1 cellular context compared by ENCODE assay signal in the genomic region with DNA sequence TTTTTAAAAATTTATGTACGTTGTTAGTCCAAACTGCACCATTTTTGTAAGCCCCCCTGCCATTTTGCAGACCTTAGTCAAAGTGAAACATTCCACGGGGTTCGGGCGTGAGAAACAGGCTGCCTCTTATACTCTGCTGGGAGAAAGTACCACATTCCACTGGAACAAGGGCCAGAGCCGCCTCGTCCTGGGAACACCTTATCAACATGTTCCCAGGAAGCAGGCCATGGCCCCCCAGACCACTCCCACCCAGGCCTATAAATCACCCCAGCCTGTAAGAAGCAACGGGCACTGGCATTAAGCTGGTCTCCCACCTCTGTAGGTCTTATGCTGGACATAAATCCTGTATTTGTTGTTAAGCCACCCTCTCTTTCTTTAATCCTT.
TF ChIP-seq lines count a peak whose summit lies in the region.

No MANE protein-coding gene starts in this region.

TF ChIP-seq in endothelial cell of umbilical vein, 7 proteins besides CTCF, POLR2A, EP300 and RAD21:
- no peak for TF ChIP-seq POLR2AphosphoS5 (IDR thresholded peaks at IDR 0.05; ENCODE audit: insufficient read depth, low read depth, low read length)
- no peak for TF ChIP-seq FOS (IDR thresholded peaks at IDR 0.05; ENCODE audit: borderline replicate concordance, insufficient read depth, low read length)
- TF ChIP-seq GATA2 (IDR thresholded peaks at IDR 0.05; ENCODE audit: insufficient read depth, insufficient read length, low read depth, low read length), result no peak
- no peak for TF ChIP-seq EZH2 (IDR thresholded peaks at IDR 0.05; ENCODE audit: borderline replicate concordance, low read depth, low read length, severe bottlenecking)
- no peak for TF ChIP-seq MYC (IDR thresholded peaks at IDR 0.05; ENCODE audit: low read depth, low read length)
- no peak for TF ChIP-seq JUN (IDR thresholded peaks at IDR 0.05; ENCODE audit: borderline replicate concordance, insufficient read depth, insufficient read length, low read depth)
- TF ChIP-seq MAX (IDR thresholded peaks at IDR 0.05; ENCODE audit: insufficient read depth, insufficient read length), result no peak
